In the genomic region with DNA sequence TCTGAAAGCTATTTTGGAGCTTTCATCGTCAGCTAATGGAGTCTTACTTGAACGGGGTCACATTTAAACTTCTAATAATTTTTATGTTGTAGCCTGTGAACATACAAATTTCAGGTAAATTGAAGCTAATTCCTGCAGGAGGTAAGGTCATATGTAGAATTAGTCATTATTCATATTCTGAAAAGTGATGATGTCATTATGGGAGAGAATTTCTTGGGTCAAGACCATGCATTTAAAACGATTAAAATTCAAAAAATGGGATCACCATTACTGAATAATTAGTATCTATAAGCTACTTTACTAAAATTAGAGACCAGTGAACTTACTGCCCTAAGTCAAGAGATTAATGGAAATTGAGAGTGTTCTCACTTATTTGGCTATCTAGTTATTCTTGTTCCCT, we compare ENCODE assay signal across 26 cellular contexts.
"Had no signal": no experiment of that assay in that cellular context is flagged by ENCODE, and none has a peak within 500 bp of the region (broad histone marks: within the 10 kb centered on the region; RNA-seq: fewer than 3 reads in every experiment).

No MANE protein-coding gene starts in this region.

- H3K27me3 ChIP-seq: esophagus squamous epithelium, gastrocnemius medialis, left lung had no signal

- H3K27ac ChIP-seq: coronary artery, dorsolateral prefrontal cortex, epithelial cell of prostate, esophagus squamous epithelium, gastrocnemius medialis, heart right ventricle, left lung, lower lobe of right lung had no signal

- ATAC-seq: esophagus mucosa, gastrocnemius medialis, heart right ventricle, left cardiac atrium, left lung, left ventricle myocardium superior, lower lobe of right lung, mucosa of descending colon had no signal

- H3K4me3 Mint-ChIP-seq: mesothelial cell of epicardium, naive B cell had no signal

- H3K36me3 ChIP-seq: esophagus squamous epithelium, gastrocnemius medialis, heart right ventricle, left lung, lower lobe of right lung had no signal

- H3K4me3 ChIP-seq: coronary artery, dorsolateral prefrontal cortex, esophagus squamous epithelium, gastrocnemius medialis, heart right ventricle, left lung, lower lobe of right lung, mucosa of descending colon had no signal

- H3K36me3 Mint-ChIP-seq: mesothelial cell of epicardium, naive B cell had no signal

- H3K9me3 ChIP-seq: esophagus squamous epithelium, gastrocnemius medialis, heart right ventricle, left lung, lower lobe of right lung, mucosa of descending colon had no signal

- H3K4me1 ChIP-seq: esophagus squamous epithelium, gastrocnemius medialis, heart right ventricle, left lung, lower lobe of right lung had no signal

- H3K27me3 Mint-ChIP-seq: naive B cell had no signal

- H3K27ac Mint-ChIP-seq: mesothelial cell of epicardium, naive B cell had no signal

- FAIRE-seq: islet of Langerhans, keratinocyte had no signal

- DNase-seq: dermis blood vessel endothelial cell; dorsolateral prefrontal cortex; effector CD4-positive, alpha-beta T cell; effector memory CD4-positive, alpha-beta T cell; erythroblast; esophagus squamous epithelium; foreskin fibroblast; foreskin melanocyte; gastrocnemius medialis; glutamatergic neuron; head of caudate nucleus; heart right ventricle; hippocampal formation; left cardiac atrium; left lung; left ventricle myocardium superior; lower lobe of right lung; mesenchymal stem cell; mucosa of descending colon; naive B cell had no signal

- H3K9me3 Mint-ChIP-seq: mesothelial cell of epicardium, naive B cell had no signal

- H3K4me1 Mint-ChIP-seq: mesothelial cell of epicardium, naive B cell had no signal
